In the genomic region with DNA sequence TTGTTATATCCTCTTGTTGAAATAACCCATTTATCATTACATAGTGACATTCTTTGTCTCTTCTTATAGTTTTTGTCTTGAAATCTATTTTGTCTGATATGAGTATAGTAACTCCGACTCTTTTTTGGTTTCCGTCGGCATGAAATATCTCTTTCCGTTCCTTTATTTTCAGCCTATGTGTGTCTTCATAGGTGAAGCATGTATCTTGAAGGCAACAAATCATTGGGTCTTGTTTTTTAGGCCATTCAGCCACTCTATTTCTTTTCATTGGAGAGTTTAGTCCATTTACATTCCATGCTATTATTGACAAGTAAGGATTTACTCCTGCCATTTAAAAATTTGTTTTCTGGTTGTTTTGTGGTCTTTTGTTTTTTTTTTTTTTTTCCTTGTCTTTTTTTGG, we compare ENCODE assay signal across 7 cellular contexts.
"Had no signal": no experiment of that assay in that cellular context is flagged by ENCODE, and none has a peak within 500 bp of the region (broad histone marks: within the 10 kb centered on the region; RNA-seq: fewer than 3 reads in every experiment).

No MANE protein-coding gene starts in this region.

- DNase-seq: IMR-90, KBM-7, KG1 had no signal

- H3K9ac ChIP-seq: KMS-11 had no signal

- H3K4me2 ChIP-seq: KMS-11 had no signal

- ATAC-seq: HepG2 had no signal

- H3K27ac ChIP-seq: HL-60, KMS-11 had no signal

- FAIRE-seq: HepG2, HTR-8/SVneo had no signal
